1 cellular context compared by ENCODE assay signal in the genomic region with DNA sequence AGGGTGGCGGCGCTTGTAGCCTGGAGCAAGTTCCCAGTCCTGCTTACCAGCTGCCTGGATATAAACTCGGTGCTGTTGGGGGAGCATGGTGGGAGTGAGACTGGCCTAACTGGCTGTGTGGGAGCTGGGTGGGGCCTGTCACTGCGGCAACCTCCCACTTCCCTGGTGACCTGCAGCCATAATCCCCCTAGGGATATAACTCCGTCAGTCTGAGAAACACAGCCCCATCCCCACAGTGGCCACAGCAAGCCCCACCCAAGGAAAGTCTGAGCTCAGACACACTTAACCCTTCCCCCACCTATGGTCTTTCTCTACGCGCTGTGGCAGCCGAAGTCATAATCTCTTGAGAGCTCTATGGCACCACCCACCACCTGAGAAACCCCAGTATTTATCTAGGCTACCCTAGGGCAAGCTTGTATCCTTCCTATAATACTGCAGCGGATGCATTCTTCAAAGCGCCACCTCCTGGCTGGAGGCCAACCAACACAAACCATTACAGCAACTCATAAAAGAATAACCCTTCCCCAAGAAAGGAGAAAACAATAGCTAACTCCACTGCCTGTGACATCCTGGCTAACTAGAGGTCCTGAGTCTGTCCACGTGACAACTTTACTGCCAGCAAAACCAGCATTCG.
TF ChIP-seq lines count a peak whose summit lies in the region.

No MANE protein-coding gene starts in this region.

TF ChIP-seq in HEK293, 187 proteins besides CTCF, POLR2A, EP300 and RAD21 (continued from another document and continues in another):
- TF ChIP-seq ZNF624 (tag by site-specific recombination; IDR thresholded peaks at IDR 0.05) (no peak), ZNF146 (tag by site-specific recombination; IDR thresholded peaks at IDR 0.05) (no peak), ZIC2 (tag by site-specific recombination; IDR thresholded peaks at IDR 0.05) (peak; percentile 24; the same call in 1 of the 2 replicates), ZNF324 (tag by site-specific recombination; IDR thresholded peaks at IDR 0.05) (no peak), ZXDB (tag by site-specific recombination; IDR thresholded peaks at IDR 0.05) (no peak), SP2 (tag by site-specific recombination; IDR thresholded peaks at IDR 0.05) (no peak), ZNF16 (tag by site-specific recombination; IDR thresholded peaks at IDR 0.05; ENCODE audit: low read depth) (no peak), ZNF76 (tag by site-specific recombination; IDR thresholded peaks at IDR 0.05; ENCODE audit: borderline replicate concordance, low read depth) (no peak), ZNF571 (tag by site-specific recombination; IDR thresholded peaks at IDR 0.05) (no peak), ZNF701 (tag by site-specific recombination; IDR thresholded peaks at IDR 0.05) (no peak), ZNF677 (tag by site-specific recombination; IDR thresholded peaks at IDR 0.05) (no peak), ZFP37 (tag by site-specific recombination; IDR thresholded peaks at IDR 0.05) (no peak), ZBTB8A (tag by site-specific recombination; IDR thresholded peaks at IDR 0.05) (0 out of 2 replicates have a peak, but pooled peaks have one; percentile 17), ZNF843 (tag by site-specific recombination; IDR thresholded peaks at IDR 0.05) (no peak), ZNF138 (tag by site-specific recombination; IDR thresholded peaks at IDR 0.05; ENCODE audit: borderline replicate concordance) (no peak), GLIS2 (tag by site-specific recombination; IDR thresholded peaks at IDR 0.05) (no peak), ZNF514 (tag by site-specific recombination; IDR thresholded peaks at IDR 0.05) (no peak), TCF7L2 (IDR thresholded peaks at IDR 0.05; ENCODE audit: borderline replicate concordance, low read depth, low read length) (no peak), ZBTB21 (tag by site-specific recombination; IDR thresholded peaks at IDR 0.05) (no peak), ZNF335 (tag by site-specific recombination; conservative IDR thresholded peaks at IDR 0.05) (peak; percentile 64; the same call in 1 of the 2 replicates), ZNF155 (tag by site-specific recombination; IDR thresholded peaks at IDR 0.05) (no peak), ZNF777 (tag by site-specific recombination; IDR thresholded peaks at IDR 0.05; ENCODE audit: borderline replicate concordance) (no peak), OSR2 (tag by site-specific recombination; IDR thresholded peaks at IDR 0.05) (peak; percentile 50; the same call in 1 of the 2 replicates), ZNF529 (tag by site-specific recombination; IDR thresholded peaks at IDR 0.05; ENCODE audit: insufficient replicate concordance) (no peak), ZNF530 (tag by site-specific recombination; IDR thresholded peaks at IDR 0.05; ENCODE audit: low read depth) (no peak), ZBTB20 (tag by site-specific recombination; IDR thresholded peaks at IDR 0.05) (peak; percentile 29; the same call in 1 of the 2 replicates), ZNF292 (tag by site-specific recombination; IDR thresholded peaks at IDR 0.05; ENCODE audit: borderline replicate concordance, low read depth) (no peak), BCL11A (tag by site-specific recombination; IDR thresholded peaks at IDR 0.05; ENCODE audit: low read depth) (no peak), ZBTB17 (tag by site-specific recombination; IDR thresholded peaks at IDR 0.05) (peak; percentile 26; the same call in 1 of the 2 replicates), ZNF621 (tag by site-specific recombination; IDR thresholded peaks at IDR 0.05) (no peak), ZNF501 (tag by site-specific recombination; IDR thresholded peaks at IDR 0.05) (no peak), ZFHX2 (tag by site-specific recombination; conservative IDR thresholded peaks at IDR 0.05) (peak; percentile 87), ZNF433 (tag by site-specific recombination; IDR thresholded peaks at IDR 0.05; ENCODE audit: low read depth) (no peak)
- TF ChIP-seq, protein P1, sequence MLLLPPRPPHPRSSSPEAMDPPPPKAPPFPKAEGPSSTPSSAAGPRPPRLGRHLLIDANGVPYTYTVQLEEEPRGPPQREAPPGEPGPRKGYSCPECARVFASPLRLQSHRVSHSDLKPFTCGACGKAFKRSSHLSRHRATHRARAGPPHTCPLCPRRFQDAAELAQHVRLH (tag by site-specific recombination; IDR thresholded peaks at IDR 0.05): peak; percentile 77
- TF ChIP-seq, protein P2, sequence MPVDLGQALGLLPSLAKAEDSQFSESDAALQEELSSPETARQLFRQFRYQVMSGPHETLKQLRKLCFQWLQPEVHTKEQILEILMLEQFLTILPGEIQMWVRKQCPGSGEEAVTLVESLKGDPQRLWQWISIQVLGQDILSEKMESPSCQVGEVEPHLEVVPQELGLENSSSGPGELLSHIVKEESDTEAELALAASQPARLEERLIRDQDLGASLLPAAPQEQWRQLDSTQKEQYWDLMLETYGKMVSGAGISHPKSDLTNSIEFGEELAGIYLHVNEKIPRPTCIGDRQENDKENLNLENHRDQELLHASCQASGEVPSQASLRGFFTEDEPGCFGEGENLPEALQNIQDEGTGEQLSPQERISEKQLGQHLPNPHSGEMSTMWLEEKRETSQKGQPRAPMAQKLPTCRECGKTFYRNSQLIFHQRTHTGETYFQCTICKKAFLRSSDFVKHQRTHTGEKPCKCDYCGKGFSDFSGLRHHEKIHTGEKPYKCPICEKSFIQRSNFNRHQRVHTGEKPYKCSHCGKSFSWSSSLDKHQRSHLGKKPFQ (tag by site-specific recombination; IDR thresholded peaks at IDR 0.05): no peak
- TF ChIP-seq, protein P3, sequence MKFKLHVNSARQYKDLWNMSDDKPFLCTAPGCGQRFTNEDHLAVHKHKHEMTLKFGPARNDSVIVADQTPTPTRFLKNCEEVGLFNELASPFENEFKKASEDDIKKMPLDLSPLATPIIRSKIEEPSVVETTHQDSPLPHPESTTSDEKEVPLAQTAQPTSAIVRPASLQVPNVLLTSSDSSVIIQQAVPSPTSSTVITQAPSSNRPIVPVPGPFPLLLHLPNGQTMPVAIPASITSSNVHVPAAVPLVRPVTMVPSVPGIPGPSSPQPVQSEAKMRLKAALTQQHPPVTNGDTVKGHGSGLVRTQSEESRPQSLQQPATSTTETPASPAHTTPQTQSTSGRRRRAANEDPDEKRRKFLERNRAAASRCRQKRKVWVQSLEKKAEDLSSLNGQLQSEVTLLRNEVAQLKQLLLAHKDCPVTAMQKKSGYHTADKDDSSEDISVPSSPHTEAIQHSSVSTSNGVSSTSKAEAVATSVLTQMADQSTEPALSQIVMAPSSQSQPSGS (tag by site-specific recombination; IDR thresholded peaks at IDR 0.05; ENCODE audit: low read depth): no peak
- TF ChIP-seq, protein P4, sequence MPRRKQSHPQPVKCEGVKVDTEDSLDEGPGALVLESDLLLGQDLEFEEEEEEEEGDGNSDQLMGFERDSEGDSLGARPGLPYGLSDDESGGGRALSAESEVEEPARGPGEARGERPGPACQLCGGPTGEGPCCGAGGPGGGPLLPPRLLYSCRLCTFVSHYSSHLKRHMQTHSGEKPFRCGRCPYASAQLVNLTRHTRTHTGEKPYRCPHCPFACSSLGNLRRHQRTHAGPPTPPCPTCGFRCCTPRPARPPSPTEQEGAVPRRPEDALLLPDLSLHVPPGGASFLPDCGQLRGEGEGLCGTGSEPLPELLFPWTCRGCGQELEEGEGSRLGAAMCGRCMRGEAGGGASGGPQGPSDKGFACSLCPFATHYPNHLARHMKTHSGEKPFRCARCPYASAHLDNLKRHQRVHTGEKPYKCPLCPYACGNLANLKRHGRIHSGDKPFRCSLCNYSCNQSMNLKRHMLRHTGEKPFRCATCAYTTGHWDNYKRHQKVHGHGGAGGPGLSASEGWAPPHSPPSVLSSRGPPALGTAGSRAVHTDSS (tag by site-specific recombination; IDR thresholded peaks at IDR 0.05): no peak
- TF ChIP-seq, protein P5, sequence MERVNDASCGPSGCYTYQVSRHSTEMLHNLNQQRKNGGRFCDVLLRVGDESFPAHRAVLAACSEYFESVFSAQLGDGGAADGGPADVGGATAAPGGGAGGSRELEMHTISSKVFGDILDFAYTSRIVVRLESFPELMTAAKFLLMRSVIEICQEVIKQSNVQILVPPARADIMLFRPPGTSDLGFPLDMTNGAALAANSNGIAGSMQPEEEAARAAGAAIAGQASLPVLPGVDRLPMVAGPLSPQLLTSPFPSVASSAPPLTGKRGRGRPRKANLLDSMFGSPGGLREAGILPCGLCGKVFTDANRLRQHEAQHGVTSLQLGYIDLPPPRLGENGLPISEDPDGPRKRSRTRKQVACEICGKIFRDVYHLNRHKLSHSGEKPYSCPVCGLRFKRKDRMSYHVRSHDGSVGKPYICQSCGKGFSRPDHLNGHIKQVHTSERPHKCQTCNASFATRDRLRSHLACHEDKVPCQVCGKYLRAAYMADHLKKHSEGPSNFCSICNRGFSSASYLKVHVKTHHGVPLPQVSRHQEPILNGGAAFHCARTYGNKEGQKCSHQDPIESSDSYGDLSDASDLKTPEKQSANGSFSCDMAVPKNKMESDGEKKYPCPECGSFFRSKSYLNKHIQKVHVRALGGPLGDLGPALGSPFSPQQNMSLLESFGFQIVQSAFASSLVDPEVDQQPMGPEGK (tag by site-specific recombination; IDR thresholded peaks at IDR 0.05): no peak
- TF ChIP-seq, protein P6, sequence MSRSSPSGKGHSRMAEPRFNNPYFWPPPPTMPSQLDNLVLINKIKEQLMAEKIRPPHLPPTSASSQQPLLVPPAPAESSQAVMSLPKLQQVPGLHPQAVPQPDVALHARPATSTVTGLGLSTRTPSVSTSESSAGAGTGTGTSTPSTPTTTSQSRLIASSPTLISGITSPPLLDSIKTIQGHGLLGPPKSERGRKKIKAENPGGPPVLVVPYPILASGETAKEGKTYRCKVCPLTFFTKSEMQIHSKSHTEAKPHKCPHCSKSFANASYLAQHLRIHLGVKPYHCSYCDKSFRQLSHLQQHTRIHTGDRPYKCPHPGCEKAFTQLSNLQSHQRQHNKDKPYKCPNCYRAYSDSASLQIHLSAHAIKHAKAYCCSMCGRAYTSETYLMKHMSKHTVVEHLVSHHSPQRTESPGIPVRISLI (tag by site-specific recombination; IDR thresholded peaks at IDR 0.05): no peak
- TF ChIP-seq, protein P7, sequence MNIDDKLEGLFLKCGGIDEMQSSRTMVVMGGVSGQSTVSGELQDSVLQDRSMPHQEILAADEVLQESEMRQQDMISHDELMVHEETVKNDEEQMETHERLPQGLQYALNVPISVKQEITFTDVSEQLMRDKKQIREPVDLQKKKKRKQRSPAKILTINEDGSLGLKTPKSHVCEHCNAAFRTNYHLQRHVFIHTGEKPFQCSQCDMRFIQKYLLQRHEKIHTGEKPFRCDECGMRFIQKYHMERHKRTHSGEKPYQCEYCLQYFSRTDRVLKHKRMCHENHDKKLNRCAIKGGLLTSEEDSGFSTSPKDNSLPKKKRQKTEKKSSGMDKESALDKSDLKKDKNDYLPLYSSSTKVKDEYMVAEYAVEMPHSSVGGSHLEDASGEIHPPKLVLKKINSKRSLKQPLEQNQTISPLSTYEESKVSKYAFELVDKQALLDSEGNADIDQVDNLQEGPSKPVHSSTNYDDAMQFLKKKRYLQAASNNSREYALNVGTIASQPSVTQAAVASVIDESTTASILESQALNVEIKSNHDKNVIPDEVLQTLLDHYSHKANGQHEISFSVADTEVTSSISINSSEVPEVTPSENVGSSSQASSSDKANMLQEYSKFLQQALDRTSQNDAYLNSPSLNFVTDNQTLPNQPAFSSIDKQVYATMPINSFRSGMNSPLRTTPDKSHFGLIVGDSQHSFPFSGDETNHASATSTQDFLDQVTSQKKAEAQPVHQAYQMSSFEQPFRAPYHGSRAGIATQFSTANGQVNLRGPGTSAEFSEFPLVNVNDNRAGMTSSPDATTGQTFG (tag by site-specific recombination; IDR thresholded peaks at IDR 0.05; ENCODE audit: borderline replicate concordance): no peak
- TF ChIP-seq, protein P8, sequence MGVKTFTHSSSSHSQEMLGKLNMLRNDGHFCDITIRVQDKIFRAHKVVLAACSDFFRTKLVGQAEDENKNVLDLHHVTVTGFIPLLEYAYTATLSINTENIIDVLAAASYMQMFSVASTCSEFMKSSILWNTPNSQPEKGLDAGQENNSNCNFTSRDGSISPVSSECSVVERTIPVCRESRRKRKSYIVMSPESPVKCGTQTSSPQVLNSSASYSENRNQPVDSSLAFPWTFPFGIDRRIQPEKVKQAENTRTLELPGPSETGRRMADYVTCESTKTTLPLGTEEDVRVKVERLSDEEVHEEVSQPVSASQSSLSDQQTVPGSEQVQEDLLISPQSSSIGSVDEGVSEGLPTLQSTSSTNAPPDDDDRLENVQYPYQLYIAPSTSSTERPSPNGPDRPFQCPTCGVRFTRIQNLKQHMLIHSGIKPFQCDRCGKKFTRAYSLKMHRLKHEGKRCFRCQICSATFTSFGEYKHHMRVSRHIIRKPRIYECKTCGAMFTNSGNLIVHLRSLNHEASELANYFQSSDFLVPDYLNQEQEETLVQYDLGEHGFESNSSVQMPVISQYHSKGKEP (tag by site-specific recombination; IDR thresholded peaks at IDR 0.05): peak; percentile 58; the same call in 1 of the 2 replicates
- TF ChIP-seq, protein P9, sequence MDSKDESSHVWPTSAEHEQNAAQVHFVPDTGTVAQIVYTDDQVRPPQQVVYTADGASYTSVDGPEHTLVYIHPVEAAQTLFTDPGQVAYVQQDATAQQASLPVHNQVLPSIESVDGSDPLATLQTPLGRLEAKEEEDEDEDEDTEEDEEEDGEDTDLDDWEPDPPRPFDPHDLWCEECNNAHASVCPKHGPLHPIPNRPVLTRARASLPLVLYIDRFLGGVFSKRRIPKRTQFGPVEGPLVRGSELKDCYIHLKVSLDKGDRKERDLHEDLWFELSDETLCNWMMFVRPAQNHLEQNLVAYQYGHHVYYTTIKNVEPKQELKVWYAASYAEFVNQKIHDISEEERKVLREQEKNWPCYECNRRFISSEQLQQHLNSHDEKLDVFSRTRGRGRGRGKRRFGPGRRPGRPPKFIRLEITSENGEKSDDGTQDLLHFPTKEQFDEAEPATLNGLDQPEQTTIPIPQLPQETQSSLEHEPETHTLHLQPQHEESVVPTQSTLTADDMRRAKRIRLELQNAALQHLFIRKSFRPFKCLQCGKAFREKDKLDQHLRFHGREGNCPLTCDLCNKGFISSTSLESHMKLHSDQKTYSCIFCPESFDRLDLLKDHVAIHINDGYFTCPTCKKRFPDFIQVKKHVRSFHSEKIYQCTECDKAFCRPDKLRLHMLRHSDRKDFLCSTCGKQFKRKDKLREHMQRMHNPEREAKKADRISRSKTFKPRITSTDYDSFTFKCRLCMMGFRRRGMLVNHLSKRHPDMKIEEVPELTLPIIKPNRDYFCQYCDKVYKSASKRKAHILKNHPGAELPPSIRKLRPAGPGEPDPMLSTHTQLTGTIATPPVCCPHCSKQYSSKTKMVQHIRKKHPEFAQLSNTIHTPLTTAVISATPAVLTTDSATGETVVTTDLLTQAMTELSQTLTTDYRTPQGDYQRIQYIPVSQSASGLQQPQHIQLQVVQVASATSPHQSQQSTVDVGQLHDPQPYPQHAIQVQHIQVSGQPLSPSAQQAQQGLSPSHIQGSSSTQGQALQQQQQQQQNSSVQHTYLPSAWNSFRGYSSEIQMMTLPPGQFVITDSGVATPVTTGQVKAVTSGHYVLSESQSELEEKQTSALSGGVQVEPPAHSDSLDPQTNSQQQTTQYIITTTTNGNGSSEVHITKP (tag by site-specific recombination; IDR thresholded peaks at IDR 0.05): peak; percentile 63
